ENCODE assay signal across 8 cellular contexts in the genomic region with DNA sequence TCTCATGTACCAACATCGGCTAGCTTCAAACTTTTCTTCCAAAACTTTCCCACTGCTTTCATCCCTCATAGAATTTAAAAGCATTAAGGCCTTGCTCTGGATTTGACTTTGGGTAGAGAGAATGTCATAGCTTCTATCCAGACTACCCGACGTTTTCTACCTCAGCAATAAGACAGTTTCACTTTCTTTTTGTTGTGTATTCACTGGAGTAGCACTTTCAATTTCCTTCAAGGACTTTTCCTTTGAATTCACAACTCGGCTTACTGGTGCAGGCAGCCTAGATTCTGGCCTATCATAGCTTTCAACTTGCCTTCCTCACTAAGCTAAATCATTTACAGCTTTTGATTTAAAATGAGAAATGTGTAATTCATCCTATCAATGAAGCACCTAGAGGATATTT.
DNase-seq lines count a peak whose midpoint lies in the region; ATAC-seq, FAIRE-seq and TF ChIP-seq lines count a peak whose summit lies in the region.

No MANE protein-coding gene starts in this region.

- no peaks in the 10 kb centered on the region for H3K36me3 Mint-ChIP-seq in activated naive CD8-positive, alpha-beta T cell treated with anti-CD3 and anti-CD28 coated beads for 36 hours
- no peaks in the 10 kb centered on the region for H3K36me3 Mint-ChIP-seq in glutamatergic neuron (ENCODE audit: unreplicated experiment)

- peaks cover 0 to 10% (median 2%) of the 10 kb centered on the region in 10 experiments; a peak in 7 of 20 replicates for H3K4me1 ChIP-seq in BLaER1 treated with 17β-estradiol and CSF1 and Interleukin-3, amounts not matched to agents 10 nM and 100 nM

- H3K4me1 Mint-ChIP-seq in activated naive CD8-positive, alpha-beta T cell treated with anti-CD3 and anti-CD28 coated beads for 36 hours, result peaks cover 3% of the 10 kb centered on the region
- no peaks in the 10 kb centered on the region for H3K4me1 Mint-ChIP-seq in glutamatergic neuron (ENCODE audit: low read depth, unreplicated experiment)

- FAIRE-seq in HTR-8/SVneo (lab: Jason Lieb, UNC), result no peak

- H3K9me3 Mint-ChIP-seq in activated naive CD8-positive, alpha-beta T cell treated with anti-CD3 and anti-CD28 coated beads for 36 hours, result peaks cover 2% of the 10 kb centered on the region
- no peaks in the 10 kb centered on the region for H3K9me3 Mint-ChIP-seq in glutamatergic neuron (ENCODE audit: unreplicated experiment)

- no peak overlapping the region for H3K27ac Mint-ChIP-seq in activated naive CD8-positive, alpha-beta T cell treated with anti-CD3 and anti-CD28 coated beads for 36 hours
- no peak overlapping the region for H3K27ac Mint-ChIP-seq in glutamatergic neuron (ENCODE audit: unreplicated experiment)

- no peaks in the 10 kb centered on the region for H3K27me3 Mint-ChIP-seq in activated naive CD8-positive, alpha-beta T cell treated with anti-CD3 and anti-CD28 coated beads for 36 hours
- no peaks in the 10 kb centered on the region for H3K27me3 Mint-ChIP-seq in glutamatergic neuron (ENCODE audit: unreplicated experiment)

- ATAC-seq in HG02678 (IDR thresholded peaks at IDR 0.05; ENCODE audit: unreplicated experiment), result peak; percentile 73

- H3K27ac ChIP-seq in BLaER1 treated with 17β-estradiol and CSF1 and Interleukin-3, amounts not matched to agents 10 nM and 100 nM, result peak overlapping the region in 9 of 11 experiments; percentile 19 to 40 (median 33); a peak in 8 of 22 replicates

- H3K27me3 ChIP-seq in BLaER1 treated with 17β-estradiol and CSF1 and Interleukin-3, amounts not matched to agents 10 nM and 100 nM, result no peaks in the 10 kb centered on the region

- peak overlapping the region; percentile 52 for H3K4me3 Mint-ChIP-seq in activated naive CD8-positive, alpha-beta T cell treated with anti-CD3 and anti-CD28 coated beads for 36 hours
- H3K4me3 Mint-ChIP-seq in glutamatergic neuron (ENCODE audit: unreplicated experiment), result no peak overlapping the region

- peak overlapping the region in 10 of 11 experiments; percentile 8 to 63 (median 46); a peak in 15 of 22 replicates for H3K9ac ChIP-seq in BLaER1 treated with 17β-estradiol and CSF1 and Interleukin-3, amounts not matched to agents 10 nM and 100 nM

- no peak for TF ChIP-seq CTCF in glutamatergic neuron (IDR thresholded peaks at IDR 0.05; ENCODE audit: partially characterized antibody, unreplicated experiment)

- DNase-seq in activated naive CD8-positive, alpha-beta T cell treated with anti-CD3 and anti-CD28 coated beads for 36 hours, result no peak
- DNase-seq in medulla oblongata (ENCODE audit: extremely low spot score) (peak; percentile 11), HTR-8/SVneo (ENCODE audit: insufficient read length, low spot score) (no peak), SIG-M5 treated with dmso at 0.1 percent for 504 hours (lab: John Stamatoyannopoulos, UW; ENCODE audit: unreplicated experiment) (no peak), glutamatergic neuron (no peak)
- no peak for DNase-seq in activated CD4-positive, alpha-beta T cell treated with anti-CD3 and anti-CD28 coated beads for 48 hours

- H4K20me1 ChIP-seq in BLaER1 treated with 17β-estradiol and CSF1 and Interleukin-3, amounts not matched to agents 10 nM and 100 nM, result no peaks in the 10 kb centered on the region

- H3K4me2 ChIP-seq in BLaER1 treated with 17β-estradiol and CSF1 and Interleukin-3, amounts not matched to agents 10 nM and 100 nM, result peak overlapping the region; percentile 51 to 87 (median 70)

- H3K9me3 ChIP-seq in BLaER1 treated with 17β-estradiol and CSF1 and Interleukin-3, amounts not matched to agents 10 nM and 100 nM (replicated peaks in 1 of 11), result peaks cover 0 to 11% (median 7%) of the 10 kb centered on the region in 11 experiments; a peak in 12 of 22 replicates

- H3K36me3 ChIP-seq in BLaER1 treated with 17β-estradiol and CSF1 and Interleukin-3, amounts not matched to agents 10 nM and 100 nM, result no peaks in the 10 kb centered on the region

- H3K4me3 ChIP-seq in BLaER1 treated with 17β-estradiol and CSF1 and Interleukin-3, amounts not matched to agents 10 nM and 100 nM, result peak overlapping the region; percentile 32 to 54 (median 46); a peak in 16 of 20 replicates
